In genomic region chr14:32947792-32948191, GRCh38 we compare ENCODE assay signal across 29 cellular contexts. TPM values are rescaled to one million over a fixed set of nuclear protein-coding genes. Genes with fewer than 3 reads are reported as not detected.
"Had no signal": no experiment of that assay in that cellular context is flagged by ENCODE, and none has a peak within 500 bp of the region (broad histone marks: within the 10 kb centered on the region; RNA-seq: fewer than 3 reads in every experiment).

No MANE protein-coding gene starts in this region.

- ATAC-seq: activated CD8-positive, alpha-beta memory T cell treated with anti-CD3 and anti-CD28 coated beads, Interleukin-2, amount 10 ng/mL, durations not matched to agents 7 days and 5 days; activated naive CD4-positive, alpha-beta T cell treated with anti-CD3 and anti-CD28 coated beads, Interleukin-2, amount 50 U/mL, for 72 hours; activated naive CD8-positive, alpha-beta T cell treated with anti-CD3 and anti-CD28 coated beads, Interleukin-2, amount 50 U/mL, for 24 hours; body of pancreas; T-helper 17 cell; WTC11 had no signal

- H3K27ac ChIP-seq: ascending aorta, body of pancreas, Peyer's patch, SJSA1 had no signal

- H3K9me3 ChIP-seq: ascending aorta, body of pancreas, Peyer's patch, SJSA1 had no signal

- H3K4me3 ChIP-seq: ascending aorta, body of pancreas, Peyer's patch, SJSA1 had no signal

- DNase-seq: activated CD4-positive, alpha-beta T cell treated with anti-CD3 and anti-CD28 coated beads, Interleukin-2, amount 10 ng/mL, durations not matched to agents 24 days and 14 days; activated CD4-positive, alpha-beta T cell treated with anti-CD3 and anti-CD28 coated beads, Interleukin-2, amount 50 U/mL, for 48 hours; activated CD4-positive, CD25-positive, alpha-beta regulatory T cell treated with anti-CD3 and anti-CD28 coated beads, Interleukin-2, amount 50 U/mL, for 72 hours; activated CD8-positive, alpha-beta memory T cell treated with anti-CD3 and anti-CD28 coated beads, Interleukin-2, amount 10 ng/mL, durations not matched to agents 7 days and 5 days; activated effector memory CD4-positive, alpha-beta T cell treated with Interleukin-2 at 50 U/mL for 16 hours; activated naive CD4-positive, alpha-beta T cell treated with Interleukin-2 at 50 U/mL for 16 hours; activated naive CD8-positive, alpha-beta T cell treated with anti-CD3 and anti-CD28 coated beads, Interleukin-2, amount 50 U/mL, for 24 hours; activated T-cell treated with anti-CD3 and anti-CD28 coated beads, Interleukin-2, amount 50 U/mL, for 24 hours; amniotic stem cell; body of pancreas; KG1; NCI-H1048; NCI-H1417; NCI-H1930; NCI-H2171; NCI-H2227 treated with DMSO at 0.1 percent for 48 hours; NCI-H526; NCI-H82; Peyer's patch; T-helper 17 cell; T-helper 9 cell had no signal

- H3K4me1 ChIP-seq: ascending aorta, body of pancreas, Peyer's patch, SJSA1 had no signal

- H3K36me3 ChIP-seq: ascending aorta, Peyer's patch, SJSA1 had no signal

- H3K27me3 ChIP-seq: ascending aorta, body of pancreas, Peyer's patch had no signal

RNA-seq across cellular contexts. Expression of gene NPAS3, which starts 9.1 kb away (rescaled TPM):
- total RNA-seq: activated CD4-positive, alpha-beta T cell treated with anti-CD3 and anti-CD28 coated beads, Interleukin-2, amount 10 ng/mL, durations not matched to agents 24 days and 14 days; activated CD8-positive, alpha-beta memory T cell treated with anti-CD3 and anti-CD28 coated beads, Interleukin-2, amount 10 ng/mL, durations not matched to agents 7 days and 5 days; activated naive CD4-positive, alpha-beta T cell treated with anti-CD3 and anti-CD28 coated beads, Interleukin-2, amount 50 U/mL, for 72 hours; activated T-helper 1 cell treated with anti-CD3 and anti-CD28 coated beads, Interleukin-12 subunit alpha, Interleukin-12 subunit beta, Interleukin-2, Interleukin-4 antibody, amounts not matched to agents 30 ng/mL and 10 ng/mL and 1 ng/mL, durations not matched to agents 14 hours and 24 hours and 36 hours; ascending aorta; bronchial epithelial cell; LHCN-M2; T-helper 17 cell had no signal
- polyA plus RNA-seq: IgD-negative memory B cell had no signal
